Comparison of ENCODE assay signal across 11 cellular contexts in the genomic region with DNA sequence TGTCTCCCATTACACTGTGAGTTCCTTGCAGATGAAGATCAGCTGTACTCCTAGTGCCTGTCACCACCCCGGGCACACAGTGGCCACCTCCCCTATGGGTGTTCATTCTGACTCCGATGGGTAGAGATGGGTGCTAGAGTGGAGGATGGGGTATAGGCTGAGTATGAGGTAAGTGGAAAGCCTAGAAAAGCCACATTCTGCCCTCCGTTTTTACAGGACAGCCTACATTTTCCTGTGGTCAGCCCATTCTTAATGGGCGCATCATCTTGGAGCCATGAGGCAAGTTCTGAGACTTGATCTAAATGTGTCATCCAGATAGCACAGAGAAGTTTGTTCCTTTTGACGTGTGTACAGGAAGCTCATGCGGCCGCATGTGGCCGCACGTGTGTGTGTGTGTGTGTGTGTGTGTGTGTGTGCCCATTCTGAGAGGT.
DNase-seq lines count a peak whose midpoint lies in the region; ATAC-seq and TF ChIP-seq lines count a peak whose summit lies in the region.
"Had no signal": no experiment of that assay in that cellular context is flagged by ENCODE, and none has a peak within 500 bp of the region (broad histone marks: within the 10 kb centered on the region; RNA-seq: fewer than 3 reads in every experiment).

No MANE protein-coding gene starts in this region.

- H3K36me3 ChIP-seq in CD4-positive, CD25-positive, alpha-beta regulatory T cell (ENCODE audit: control insufficient read depth, insufficient read depth, low read length), result peaks cover 87% of the 10 kb centered on the region
- H3K36me3 ChIP-seq in body of pancreas (replicated peaks in 1 of 2; ENCODE audit: insufficient read depth in 1 of 2, low read depth in 2 of 2) (no peaks in the 10 kb centered on the region), neutrophil (no peaks in the 10 kb centered on the region), GM23338 (ENCODE audit: insufficient read depth) (no peaks in the 10 kb centered on the region), HAP-1 (replicated peaks) (no peaks in the 10 kb centered on the region)
- H3K36me3 ChIP-seq: sigmoid colon, transverse colon had no signal

- TF ChIP-seq CTCF in body of pancreas (IDR thresholded peaks at IDR 0.05), result no peak
- TF ChIP-seq CTCF in neutrophil (IDR thresholded peaks at IDR 0.05), result no peak
- TF ChIP-seq CTCF in GM23338 (conservative IDR thresholded peaks at IDR 0.05; ENCODE audit: low read depth in 2 of 2), result no peak

- H3K4me3 Mint-ChIP-seq in CD4-positive, CD25-positive, alpha-beta regulatory T cell, result no peak overlapping the region
- no peak overlapping the region for H3K4me3 Mint-ChIP-seq in GM23338

- intact Hi-C loops in body of pancreas (cut with DNase I), result no loop called here

- no peak overlapping the region for H3K4me3 ChIP-seq in CD4-positive, CD25-positive, alpha-beta regulatory T cell (ENCODE audit: low read depth, low read length)
- no peak overlapping the region for H3K4me3 ChIP-seq in body of pancreas
- H3K4me3 ChIP-seq in neutrophil (ENCODE audit: low read depth in 1 of 2, low read length in 1 of 2), result no peak overlapping the region
- no peak overlapping the region for H3K4me3 ChIP-seq in GM23338
- no peak overlapping the region for H3K4me3 ChIP-seq in HAP-1
- H3K4me3 ChIP-seq: sigmoid colon, transverse colon had no signal

- no peaks in the 10 kb centered on the region for H3K9me3 ChIP-seq in CD4-positive, CD25-positive, alpha-beta regulatory T cell (ENCODE audit: control insufficient read depth in 2 of 2, low read length in 2 of 2)
- H3K9me3 ChIP-seq in body of pancreas (no peaks in the 10 kb centered on the region), neutrophil (no peaks in the 10 kb centered on the region), HAP-1 (no peaks in the 10 kb centered on the region; the same call in 1 of the 2 replicates)
- H3K9me3 ChIP-seq: sigmoid colon, transverse colon had no signal

- H3K4me2 ChIP-seq in GM23338, result no peak overlapping the region

- peak overlapping the region; percentile 11 to 86 (median 76) for H3K27ac Mint-ChIP-seq in CD4-positive, CD25-positive, alpha-beta regulatory T cell
- no peak overlapping the region for H3K27ac Mint-ChIP-seq in GM23338

- peaks cover 43 to 74% (median 46%) of the 10 kb centered on the region in 4 donors for H3K4me1 Mint-ChIP-seq in CD4-positive, CD25-positive, alpha-beta regulatory T cell
- peaks cover 26% of the 10 kb centered on the region for H3K4me1 Mint-ChIP-seq in GM23338

- 54 to 56% methylated on average over 9 of the region's 9 CpGs for WGBS in body of pancreas, 2 donors

- no peaks in the 10 kb centered on the region for H3K9me2 ChIP-seq in GM23338 (ENCODE audit: insufficient read depth)

- no peaks in the 10 kb centered on the region for H3K79me2 ChIP-seq in GM23338 (replicated peaks; ENCODE audit: insufficient read depth)

- peaks cover 0 to 5% (median 0%) of the 10 kb centered on the region in 7 donors for H3K9me3 Mint-ChIP-seq in CD4-positive, CD25-positive, alpha-beta regulatory T cell
- no peaks in the 10 kb centered on the region for H3K9me3 Mint-ChIP-seq in GM23338

- TF ChIP-seq POLR2A in body of pancreas (IDR thresholded peaks at IDR 0.05), result no peak

- no peak for DNase-seq in CD4-positive, CD25-positive, alpha-beta regulatory T cell
- DNase-seq in MV-4-11 (lab: John Stamatoyannopoulos, UW) (peak; percentile 46), body of pancreas (no peak), GM23338 (ENCODE audit: low spot score) (no peak), HAP-1 (ENCODE audit: low spot score in 2 of 2) (no peak), SW 1271 (lab: John Stamatoyannopoulos, UW) (no peak)
- DNase-seq: anterior cingulate cortex, sigmoid colon, transverse colon had no signal

- in situ Hi-C loops in HAP-1 (cut with MboI; ENCODE audit: low sequenced_read_pairs), result no loop called here

- no peaks in the 10 kb centered on the region for H4K20me1 ChIP-seq in GM23338 (replicated peaks; ENCODE audit: insufficient read depth)

- no peak overlapping the region for H3K27ac ChIP-seq in CD4-positive, CD25-positive, alpha-beta regulatory T cell (ENCODE audit: insufficient read depth, low read length, poor library complexity, severe bottlenecking)
- peak overlapping the region; percentile 93 to 98 (median 98) for H3K27ac ChIP-seq in body of pancreas
- H3K27ac ChIP-seq in neutrophil, result peak overlapping the region; percentile 31
- no peak overlapping the region for H3K27ac ChIP-seq in GM23338 (ENCODE audit: low read depth)
- H3K27ac ChIP-seq: transverse colon had no signal

- no peaks in the 10 kb centered on the region for H3F3A ChIP-seq in GM23338 (replicated peaks; ENCODE audit: low read depth)

- H3K27me3 Mint-ChIP-seq in CD4-positive, CD25-positive, alpha-beta regulatory T cell, result peaks cover 4% of the 10 kb centered on the region
- peaks cover 10% of the 10 kb centered on the region for H3K27me3 Mint-ChIP-seq in GM23338 (ENCODE audit: insufficient read depth, low read depth, poor library complexity)

- H3K36me3 Mint-ChIP-seq in CD4-positive, CD25-positive, alpha-beta regulatory T cell, result peaks cover 46% of the 10 kb centered on the region
- H3K36me3 Mint-ChIP-seq in GM23338 (ENCODE audit: low read depth), result no peaks in the 10 kb centered on the region

- no peak for ATAC-seq in CD4-positive, CD25-positive, alpha-beta regulatory T cell (ENCODE audit: low read depth in 2 of 2)
- no peak for ATAC-seq in body of pancreas
- ATAC-seq in GM19395 (IDR thresholded peaks at IDR 0.05; ENCODE audit: unreplicated experiment), result no peak
- ATAC-seq in GM23338, result no peak

- H2AFZ ChIP-seq in GM23338, result no peak overlapping the region

- H3K4me1 ChIP-seq in CD4-positive, CD25-positive, alpha-beta regulatory T cell (ENCODE audit: control insufficient read depth, insufficient read depth, low read length, poor library complexity, severe bottlenecking), result peaks cover 24% of the 10 kb centered on the region
- H3K4me1 ChIP-seq in body of pancreas (peaks cover 90% of the 10 kb centered on the region), neutrophil (ENCODE audit: control insufficient read depth in 1 of 2, insufficient read depth in 1 of 2, low read depth in 1 of 2, low read length in 1 of 2) (peaks cover 47 to 49% of the 10 kb centered on the region in 2 experiments), GM23338 (ENCODE audit: insufficient read depth) (peaks cover 8% of the 10 kb centered on the region), HAP-1 (peaks cover 13% of the 10 kb centered on the region)

- no peaks in the 10 kb centered on the region for H3K27me3 ChIP-seq in CD4-positive, CD25-positive, alpha-beta regulatory T cell (ENCODE audit: control insufficient read depth, insufficient read depth, low read length)
- H3K27me3 ChIP-seq in body of pancreas (no peaks in the 10 kb centered on the region), neutrophil (no peaks in the 10 kb centered on the region), GM23338 (ENCODE audit: insufficient read depth) (no peaks in the 10 kb centered on the region), HAP-1 (ENCODE audit: low read depth) (peaks cover 84% of the 10 kb centered on the region)
- H3K27me3 ChIP-seq: sigmoid colon, transverse colon had no signal

TF ChIP-seq in GM23338, 12 proteins besides CTCF, POLR2A, EP300 and RAD21 (continues in another document):
- no peak for TF ChIP-seq JUNB (IDR thresholded peaks at IDR 0.05; ENCODE audit: unreplicated experiment)
- no peak for TF ChIP-seq POLR2AphosphoS5 (IDR thresholded peaks at IDR 0.05; ENCODE audit: low read depth)
- no peak for TF ChIP-seq NANOG (IDR thresholded peaks at IDR 0.05; ENCODE audit: borderline replicate concordance)
- no peak for TF ChIP-seq ZNF114 (CRISPR knock-in tag; IDR thresholded peaks at IDR 0.05)
- TF ChIP-seq ZNF331 (CRISPR knock-in tag; IDR thresholded peaks at IDR 0.05; ENCODE audit: low read depth), result no peak
- TF ChIP-seq STAT1 (IDR thresholded peaks at IDR 0.05; ENCODE audit: unreplicated experiment), result no peak
- TF ChIP-seq EZH2 (IDR thresholded peaks at IDR 0.05; ENCODE audit: low read depth, unreplicated experiment), result no peak
- TF ChIP-seq, protein P1, sequence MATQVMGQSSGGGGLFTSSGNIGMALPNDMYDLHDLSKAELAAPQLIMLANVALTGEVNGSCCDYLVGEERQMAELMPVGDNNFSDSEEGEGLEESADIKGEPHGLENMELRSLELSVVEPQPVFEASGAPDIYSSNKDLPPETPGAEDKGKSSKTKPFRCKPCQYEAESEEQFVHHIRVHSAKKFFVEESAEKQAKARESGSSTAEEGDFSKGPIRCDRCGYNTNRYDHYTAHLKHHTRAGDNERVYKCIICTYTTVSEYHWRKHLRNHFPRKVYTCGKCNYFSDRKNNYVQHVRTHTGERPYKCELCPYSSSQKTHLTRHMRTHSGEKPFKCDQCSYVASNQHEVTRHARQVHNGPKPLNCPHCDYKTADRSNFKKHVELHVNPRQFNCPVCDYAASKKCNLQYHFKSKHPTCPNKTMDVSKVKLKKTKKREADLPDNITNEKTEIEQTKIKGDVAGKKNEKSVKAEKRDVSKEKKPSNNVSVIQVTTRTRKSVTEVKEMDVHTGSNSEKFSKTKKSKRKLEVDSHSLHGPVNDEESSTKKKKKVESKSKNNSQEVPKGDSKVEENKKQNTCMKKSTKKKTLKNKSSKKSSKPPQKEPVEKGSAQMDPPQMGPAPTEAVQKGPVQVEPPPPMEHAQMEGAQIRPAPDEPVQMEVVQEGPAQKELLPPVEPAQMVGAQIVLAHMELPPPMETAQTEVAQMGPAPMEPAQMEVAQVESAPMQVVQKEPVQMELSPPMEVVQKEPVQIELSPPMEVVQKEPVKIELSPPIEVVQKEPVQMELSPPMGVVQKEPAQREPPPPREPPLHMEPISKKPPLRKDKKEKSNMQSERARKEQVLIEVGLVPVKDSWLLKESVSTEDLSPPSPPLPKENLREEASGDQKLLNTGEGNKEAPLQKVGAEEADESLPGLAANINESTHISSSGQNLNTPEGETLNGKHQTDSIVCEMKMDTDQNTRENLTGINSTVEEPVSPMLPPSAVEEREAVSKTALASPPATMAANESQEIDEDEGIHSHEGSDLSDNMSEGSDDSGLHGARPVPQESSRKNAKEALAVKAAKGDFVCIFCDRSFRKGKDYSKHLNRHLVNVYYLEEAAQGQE (IDR thresholded peaks at IDR 0.05; ENCODE audit: unreplicated experiment), result no peak

Comparison
In these comparisons a context has a peak if more than half of its experiments do, and no peak if none do; other contexts are left out.
1. H3K27ac ChIP-seq: peak in body of pancreas (4 of 4) and neutrophil (single experiment); none in CD4-positive, CD25-positive, alpha-beta regulatory T cell (single experiment) and GM23338 (single experiment).